ENCODE assay signal across 1 cellular context in the genomic region with DNA sequence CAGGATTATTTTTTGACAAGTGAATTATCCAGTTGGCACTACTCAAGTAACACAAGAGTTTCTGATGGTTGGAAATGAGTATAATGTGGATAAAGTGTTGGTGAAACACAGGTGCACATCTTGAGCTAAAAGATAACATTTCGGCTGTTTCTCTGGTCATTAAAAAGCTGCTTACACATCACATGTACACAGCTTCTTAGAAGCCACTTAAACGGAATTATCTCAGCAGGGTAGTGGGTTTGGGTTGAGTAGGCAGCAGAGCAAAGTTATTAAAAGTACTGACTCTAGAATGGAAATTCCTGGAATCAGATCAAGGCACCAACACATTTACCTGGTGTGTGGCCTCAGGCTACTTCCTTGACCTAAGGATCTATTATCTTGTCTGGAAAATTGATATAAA.
TF ChIP-seq lines count a peak whose summit lies in the region.

No MANE protein-coding gene starts in this region.

TF ChIP-seq in Ishikawa, 13 proteins besides CTCF, POLR2A, EP300 and RAD21 (continued from another document):
- TF ChIP-seq, protein P1, sequence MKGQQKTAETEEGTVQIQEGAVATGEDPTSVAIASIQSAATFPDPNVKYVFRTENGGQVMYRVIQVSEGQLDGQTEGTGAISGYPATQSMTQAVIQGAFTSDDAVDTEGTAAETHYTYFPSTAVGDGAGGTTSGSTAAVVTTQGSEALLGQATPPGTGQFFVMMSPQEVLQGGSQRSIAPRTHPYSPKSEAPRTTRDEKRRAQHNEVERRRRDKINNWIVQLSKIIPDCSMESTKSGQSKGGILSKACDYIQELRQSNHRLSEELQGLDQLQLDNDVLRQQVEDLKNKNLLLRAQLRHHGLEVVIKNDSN (IDR thresholded peaks at IDR 0.05), result no peak
- 0 out of 2 replicates have a peak, but pooled peaks have one; percentile 22 for TF ChIP-seq TAF1 (IDR thresholded peaks at IDR 0.05; ENCODE audit: low read depth)
- peak; percentile 94 for TF ChIP-seq NFIC (IDR thresholded peaks at IDR 0.05)
- peak; percentile 92 for TF ChIP-seq TEAD4 (IDR thresholded peaks at IDR 0.05)
- no peak for TF ChIP-seq CREB1 (IDR thresholded peaks at IDR 0.05; ENCODE audit: low read depth)
